In genomic region chr12:28578361-28578760, GRCh38 we compare ENCODE assay signal across 29 cellular contexts.
DNase-seq lines count a peak whose midpoint lies in the region; ATAC-seq and TF ChIP-seq lines count a peak whose summit lies in the region.
"Had no signal": no experiment of that assay in that cellular context is flagged by ENCODE, and none has a peak within 500 bp of the region (broad histone marks: within the 10 kb centered on the region; RNA-seq: fewer than 3 reads in every experiment).

No MANE protein-coding gene starts in this region.

- H3K27ac ChIP-seq in GM23248 = peak overlapping the region; percentile 47
- peak overlapping the region in 3 of 4 donors; percentile 33 to 58 (median 57) for H3K27ac ChIP-seq in gastroesophageal sphincter
- no peak overlapping the region for H3K27ac ChIP-seq in smooth muscle cell (ENCODE audit: low read depth)
- H3K27ac ChIP-seq: heart right ventricle, PC-9, upper lobe of left lung had no signal

- peak; percentile 88 for ATAC-seq in gastroesophageal sphincter
- ATAC-seq: activated CD8-positive, alpha-beta memory T cell treated with anti-CD3 and anti-CD28 coated beads, Interleukin-2, amount 10 ng/mL, durations not matched to agents 7 days and 5 days; heart right ventricle; naive thymus-derived CD4-positive, alpha-beta T cell; stimulated activated naive B cell treated with anti-CD40 and anti-IgM and Interleukin-4, amounts not matched to agents 10 μg/mL and 1 μg/mL and 100 μg/mL, for 72 hours had no signal

- POLR2A ChIA-PET in HEK293T (lab: Yijun Ruan, JAX) = no interaction called here

- CTCF ChIA-PET in HEK293T (lab: Yijun Ruan, JAX) = no interaction called here

- DNase-seq in GM23248 (peak; percentile 64), epithelial cell of esophagus (ENCODE audit: low read depth) (peak; percentile 63), smooth muscle cell (lab: John Stamatoyannopoulos, UW; ENCODE audit: unreplicated experiment) (no peak), SKM-1 treated with dmso at 0.1 percent for 144 hours (lab: John Stamatoyannopoulos, UW; ENCODE audit: unreplicated experiment) (no peak), HEK293T (ENCODE audit: extremely low spot score) (no peak), globus pallidus (ENCODE audit: low spot score) (no peak), NCI-H1417 treated with DMSO at 0.1 percent for 48 hours (lab: John Stamatoyannopoulos, UW) (no peak)
- DNase-seq: activated CD4-positive, alpha-beta T cell treated with anti-CD3 and anti-CD28 coated beads, Interleukin-2, amount 50 U/mL, for 4 hours; activated CD8-positive, alpha-beta memory T cell treated with anti-CD3 and anti-CD28 coated beads, Interleukin-2, amount 10 ng/mL, durations not matched to agents 7 days and 5 days; activated gamma-delta T cell; activated naive CD8-positive, alpha-beta T cell treated with anti-CD3 and anti-CD28 coated beads, Interleukin-2, amount 10 ng/mL, durations not matched to agents 7 days and 5 days; activated T-cell treated with anti-CD3 and anti-CD28 coated beads, Interleukin-2, amount 50 U/mL, for 4 hours; central memory CD4-positive, alpha-beta T cell; dermis blood vessel endothelial cell; GDM1; heart right ventricle; HFFc6; KBM-7; MG63; naive thymus-derived CD4-positive, alpha-beta T cell; NCI-H1105 treated with DMSO at 0.1 percent for 48 hours; NCI-H2029; NCI-H524 treated with DMSO at 0.1 percent for 48 hours; occipital lobe; PC-9; SK-N-SH; stimulated activated naive B cell treated with anti-CD40 and anti-IgM and Interleukin-4, amounts not matched to agents 10 μg/mL and 1 μg/mL and 100 μg/mL, for 72 hours; upper lobe of left lung had no signal

- H3K79me2 ChIP-seq in GM23248 (ENCODE audit: insufficient read depth) (no peaks in the 10 kb centered on the region), smooth muscle cell (ENCODE audit: low read depth) (no peaks in the 10 kb centered on the region)

- H3K4me2 ChIP-seq in GM23248 (ENCODE audit: unreplicated experiment) = peak overlapping the region; percentile 26
- H3K4me2 ChIP-seq in smooth muscle cell = peak overlapping the region; percentile 1
- H3K4me2 ChIP-seq: PC-9, SK-N-SH had no signal

- H3K27me3 ChIP-seq in GM23248 (replicated peaks; ENCODE audit: insufficient read depth) (no peaks in the 10 kb centered on the region), gastroesophageal sphincter (no peaks in the 10 kb centered on the region), smooth muscle cell (ENCODE audit: low read depth) (no peaks in the 10 kb centered on the region)
- H3K27me3 ChIP-seq: heart right ventricle, MG63, upper lobe of left lung had no signal

- H3K4me3 ChIP-seq in GM23248 (no peak overlapping the region), epithelial cell of esophagus (ENCODE audit: low read length) (no peak overlapping the region), gastroesophageal sphincter (no peak overlapping the region), smooth muscle cell (no peak overlapping the region)
- H3K4me3 ChIP-seq: heart right ventricle, MG63, PC-9, upper lobe of left lung had no signal

- in situ Hi-C loops in GM23248 (cut with MboI) = no loop called here

- H3F3A ChIP-seq in GM23248 (ENCODE audit: insufficient read depth) = peaks cover 26% of the 10 kb centered on the region
- H3F3A ChIP-seq in smooth muscle cell (ENCODE audit: low read depth) = peaks cover 11% of the 10 kb centered on the region

- 6 to 14% methylated on average over 3 of the region's 3 CpGs for WGBS in GM23248 (ENCODE audit: low coverage in 1 of 2, low lambda C conversion rate in 2 of 2, missing lambda C conversion rate in 2 of 2), 2 experiments
- 69 to 93% methylated on average over 2 to 3 of the region's 3 CpGs for WGBS in gastroesophageal sphincter (ENCODE audit: low coverage in 1 of 2), 2 donors
- 52% methylated on average over 3 of the region's 3 CpGs for WGBS in smooth muscle cell (ENCODE audit: low lambda C conversion rate)

- H3K9me3 ChIP-seq in GM23248 (ENCODE audit: low read depth) = no peaks in the 10 kb centered on the region
- H3K9me3 ChIP-seq in gastroesophageal sphincter = no peaks in the 10 kb centered on the region
- H3K9me3 ChIP-seq in smooth muscle cell (replicated peaks; ENCODE audit: low read depth) = no peaks in the 10 kb centered on the region
- H3K9me3 ChIP-seq: heart right ventricle, MG63, SK-N-SH, upper lobe of left lung had no signal

- TF ChIP-seq CTCF in epithelial cell of esophagus (IDR thresholded peaks at IDR 0.05; ENCODE audit: insufficient read depth, low read depth, low read length, missing control alignments) (no peak), gastroesophageal sphincter (IDR thresholded peaks at IDR 0.05) (no peak), smooth muscle cell (IDR thresholded peaks at IDR 0.05; ENCODE audit: borderline replicate concordance, insufficient read depth, poor library complexity, severe bottlenecking) (no peak)

- H4K20me1 ChIP-seq in GM23248 (ENCODE audit: insufficient read depth) (no peaks in the 10 kb centered on the region), smooth muscle cell (ENCODE audit: low read depth) (no peaks in the 10 kb centered on the region)

- no peaks in the 10 kb centered on the region for H3K9me2 ChIP-seq in GM23248 (ENCODE audit: insufficient read depth)
- H3K9me2 ChIP-seq: SK-N-SH had no signal

- TF ChIP-seq EP300 in gastroesophageal sphincter (IDR thresholded peaks at IDR 0.05) = no peak

- H3K4me1 ChIP-seq in GM23248 (ENCODE audit: insufficient read depth) = peaks cover 19% of the 10 kb centered on the region
- H3K4me1 ChIP-seq in gastroesophageal sphincter = peaks cover 0 to 48% (median 12%) of the 10 kb centered on the region in 3 donors
- no peaks in the 10 kb centered on the region for H3K4me1 ChIP-seq in smooth muscle cell (ENCODE audit: low read depth)
- H3K4me1 ChIP-seq: upper lobe of left lung had no signal

- H3K36me3 ChIP-seq in GM23248 (ENCODE audit: low read depth) (no peaks in the 10 kb centered on the region), gastroesophageal sphincter (no peaks in the 10 kb centered on the region), smooth muscle cell (ENCODE audit: low read depth) (no peaks in the 10 kb centered on the region)
- H3K36me3 ChIP-seq: heart right ventricle, MG63, upper lobe of left lung had no signal

- TF ChIP-seq POLR2A in gastroesophageal sphincter (IDR thresholded peaks at IDR 0.05) = no peak

- H2AFZ ChIP-seq in GM23248 = no peak overlapping the region
- H2AFZ ChIP-seq in smooth muscle cell (ENCODE audit: low read depth) = no peak overlapping the region
- H2AFZ ChIP-seq: PC-9 had no signal

- H3K9ac ChIP-seq in GM23248 = no peak overlapping the region
- H3K9ac ChIP-seq in smooth muscle cell (ENCODE audit: low read depth) = no peak overlapping the region
- H3K9ac ChIP-seq: SK-N-SH had no signal

TF ChIP-seq in HEK293T, 16 proteins besides CTCF, POLR2A, EP300 and RAD21:
- TF ChIP-seq ELF4 (IDR thresholded peaks at IDR 0.05) (no peak), BHLHE40 (IDR thresholded peaks at IDR 0.05; ENCODE audit: borderline replicate concordance) (no peak), ZNF384 (IDR thresholded peaks at IDR 0.05) (no peak), FOXK2 (IDR thresholded peaks at IDR 0.05) (no peak), ARNT (IDR thresholded peaks at IDR 0.05) (no peak), CTBP1 (IDR thresholded peaks at IDR 0.05; ENCODE audit: borderline replicate concordance) (no peak), SP1 (IDR thresholded peaks at IDR 0.05) (no peak), PKNOX1 (IDR thresholded peaks at IDR 0.05) (no peak), HDGF (IDR thresholded peaks at IDR 0.05; ENCODE audit: borderline replicate concordance) (no peak)
TF ChIP-seq in HEK293T: peak in this region for 0.

Comparison
In these comparisons a context has a peak if more than half of its experiments do, and no peak if none do; other contexts are left out.
1. DNase-seq: peak in GM23248 (single experiment) and epithelial cell of esophagus (single experiment); none in smooth muscle cell (single experiment), SKM-1 treated with dmso at 0.1 percent for 144 hours (single experiment), HEK293T (single experiment), globus pallidus (single experiment) and NCI-H1417 treated with DMSO at 0.1 percent for 48 hours (single experiment).